In genomic region chr11:1307998-1308744, GRCh38 we compare ENCODE assay signal across 8 cellular contexts. TPM values are rescaled to one million over a fixed set of nuclear protein-coding genes. Genes with fewer than 3 reads are reported as not detected.
DNase-seq lines count a peak whose midpoint lies in the region; ATAC-seq, FAIRE-seq and TF ChIP-seq lines count a peak whose summit lies in the region.

No MANE protein-coding gene starts in this region.

- peaks cover 61% of the 10 kb centered on the region for H3K79me2 ChIP-seq in astrocyte (ENCODE audit: insufficient read depth, low read length)

- peak overlapping the region; percentile 90 for H3K9ac ChIP-seq in astrocyte (ENCODE audit: low read length)
- H3K9ac ChIP-seq in liver (ENCODE audit: low read depth in 1 of 2, low read length in 2 of 2) = peak overlapping the region; percentile 69 to 79

- H2AFZ ChIP-seq in astrocyte (ENCODE audit: low read depth, low read length) = no peak overlapping the region

- peak overlapping the region; percentile 83 for H3K4me3 Mint-ChIP-seq in astrocyte (ENCODE audit: unreplicated experiment)

- H3K4me2 ChIP-seq in astrocyte (ENCODE audit: low read length) = peak overlapping the region; percentile 98

- H3K27me3 Mint-ChIP-seq in astrocyte (ENCODE audit: low read depth, unreplicated experiment) = no peaks in the 10 kb centered on the region

- peak in 1 of 2 donors; percentile 35 for TF ChIP-seq RAD21 in liver (IDR thresholded peaks at IDR 0.05)

- no peak for TF ChIP-seq POLR2A in heart left ventricle (IDR thresholded peaks at IDR 0.05)

- H3K27me3 ChIP-seq in heart left ventricle (no peaks in the 10 kb centered on the region), astrocyte (ENCODE audit: insufficient read depth, low read length) (no peaks in the 10 kb centered on the region), liver (ENCODE audit: control insufficient read depth in 4 of 4, insufficient read depth in 4 of 4, low read length in 3 of 4) (no peaks in the 10 kb centered on the region)

- peaks cover 6% of the 10 kb centered on the region for H3K4me1 Mint-ChIP-seq in astrocyte (ENCODE audit: low read depth, unreplicated experiment)

- peaks cover 0 to 16% (median 3%) of the 10 kb centered on the region in 9 donors for H3K36me3 ChIP-seq in heart left ventricle
- H3K36me3 ChIP-seq in astrocyte (ENCODE audit: insufficient read depth, low read length) = no peaks in the 10 kb centered on the region
- H3K36me3 ChIP-seq in liver (ENCODE audit: control insufficient read depth in 4 of 4, insufficient read depth in 3 of 4, low read depth in 1 of 4, low read length in 3 of 4) = no peaks in the 10 kb centered on the region

- peak overlapping the region; percentile 77 for H3K27ac Mint-ChIP-seq in astrocyte (ENCODE audit: unreplicated experiment)

- no peaks in the 10 kb centered on the region for H3K36me3 Mint-ChIP-seq in astrocyte (ENCODE audit: low read depth, unreplicated experiment)

- H4K20me1 ChIP-seq in astrocyte (ENCODE audit: insufficient read depth, low read length) = peaks cover 58% of the 10 kb centered on the region

- H3K4me3 ChIP-seq in heart left ventricle (peak overlapping the region in 11 of 12 donors; percentile 58 to 98 (median 89)), astrocyte (ENCODE audit: insufficient read depth, low read depth, low read length) (peak overlapping the region; percentile 66), liver (ENCODE audit: low read depth in 1 of 3, low read length in 3 of 3) (peak overlapping the region; percentile 42 to 90 (median 73))

- peaks cover 17% of the 10 kb centered on the region for H3K9me3 Mint-ChIP-seq in astrocyte (ENCODE audit: unreplicated experiment)

- 70 to 74% (median 72%) methylated on average over 21 of the region's 21 CpGs for WGBS in heart left ventricle, 4 donors
- WGBS in liver = 34% methylated on average over 21 of the region's 21 CpGs

- H3K4me1 ChIP-seq in heart left ventricle (peaks cover 3 to 55% (median 37%) of the 10 kb centered on the region in 12 donors), astrocyte (ENCODE audit: insufficient read depth, low read length) (peaks cover 19% of the 10 kb centered on the region), liver (ENCODE audit: control insufficient read depth in 4 of 4, insufficient read depth in 4 of 4, low read length in 3 of 4) (peaks cover 14 to 66% (median 44%) of the 10 kb centered on the region in 4 donors)

- no peak for FAIRE-seq in astrocyte (lab: Jason Lieb, UNC)

- TF ChIP-seq CTCF in heart left ventricle (IDR thresholded peaks at IDR 0.05) (no peak), astrocyte (IDR thresholded peaks at IDR 0.05; ENCODE audit: insufficient read depth, low read depth, low read length) (no peak), liver (IDR thresholded peaks at IDR 0.05; ENCODE audit: low read depth, low read length, missing input control) (no peak)

- ATAC-seq in heart left ventricle (no peak), Right ventricle myocardium superior (ENCODE audit: poor library complexity) (no peak), HG02840 (IDR thresholded peaks at IDR 0.05; ENCODE audit: low FRiP score, unreplicated experiment) (no peak)

- intact Hi-C loops in heart left ventricle (cut with DNase I) (loop anchor here in 4 of 10 donors (5.0 to 10.0 kb wide), 5 partner anchors 46 to 264 kb away; partner anchors contain the start of genes BRSK2 (in 1 of the 4) and DUSP8 (in 1 of the 4)), Right ventricle myocardium superior (cut with DNase I) (loop anchor here (5.0 to 10.0 kb wide), 3 partner anchors 41 to 267 kb away; partner anchors contain the start of gene DUSP8)

- H3K27ac ChIP-seq in heart left ventricle = peak overlapping the region in 4 of 12 donors; percentile 91 to 96 (median 96)
- H3K27ac ChIP-seq in astrocyte (ENCODE audit: low read depth, low read length) = no peak overlapping the region
- H3K27ac ChIP-seq in liver (ENCODE audit: low read depth in 1 of 2, low read length in 2 of 2) = peak overlapping the region; percentile 86 to 89

- DNase-seq in heart left ventricle (no peak), Right ventricle myocardium superior (no peak), astrocyte (ENCODE audit: low read depth) (no peak), ureter (ENCODE audit: low spot score) (peak; percentile 58), middle frontal gyrus (ENCODE audit: extremely low spot score, low spot score) (no peak), globus pallidus (ENCODE audit: low spot score) (no peak)

- H3K9me3 ChIP-seq in heart left ventricle (peaks cover 0 to 12% (median 4%) of the 10 kb centered on the region in 12 donors), astrocyte (ENCODE audit: insufficient read depth, low read depth, low read length) (peaks cover 6% of the 10 kb centered on the region), liver (ENCODE audit: control insufficient read depth in 4 of 4, low read length in 3 of 4) (peaks cover 0 to 3% (median 0%) of the 10 kb centered on the region in 4 donors)

TF ChIP-seq in liver, 16 proteins besides CTCF, POLR2A, EP300 and RAD21:
- TF ChIP-seq REST (IDR thresholded peaks at IDR 0.05) = peak; percentile 15
- no peak for TF ChIP-seq GABPA (IDR thresholded peaks at IDR 0.05 in 1 of 2, conservative IDR thresholded peaks at IDR 0.05 in 1 of 2)
- TF ChIP-seq MAX (IDR thresholded peaks at IDR 0.05) = peak; percentile 17
- TF ChIP-seq YY1 (IDR thresholded peaks at IDR 0.05) = peak; percentile 46

RNA-seq across cellular contexts. Expression of gene TOLLIP, which starts 1.3 kb away (rescaled TPM):
- 10 to 100 TPM; 36.9 to 57.2 (median 44.9) TPM for total RNA-seq in heart left ventricle
- polyA plus RNA-seq in heart left ventricle = 10 to 100 TPM; 27.4 to 49.6 TPM
- total RNA-seq in Right ventricle myocardium superior = 49.9 TPM
- total RNA-seq in astrocyte = 44.8 and 46.4 TPM in 2 replicates
- 10 to 100 TPM; 27.5 to 73.5 TPM for total RNA-seq in liver
- 100 to 1,000 TPM in 1 of 2 donors, 10 to 100 TPM in 1; 72.4 to 102 TPM for polyA plus RNA-seq in liver
- 122 TPM for total RNA-seq in ureter
